In the genomic region with DNA sequence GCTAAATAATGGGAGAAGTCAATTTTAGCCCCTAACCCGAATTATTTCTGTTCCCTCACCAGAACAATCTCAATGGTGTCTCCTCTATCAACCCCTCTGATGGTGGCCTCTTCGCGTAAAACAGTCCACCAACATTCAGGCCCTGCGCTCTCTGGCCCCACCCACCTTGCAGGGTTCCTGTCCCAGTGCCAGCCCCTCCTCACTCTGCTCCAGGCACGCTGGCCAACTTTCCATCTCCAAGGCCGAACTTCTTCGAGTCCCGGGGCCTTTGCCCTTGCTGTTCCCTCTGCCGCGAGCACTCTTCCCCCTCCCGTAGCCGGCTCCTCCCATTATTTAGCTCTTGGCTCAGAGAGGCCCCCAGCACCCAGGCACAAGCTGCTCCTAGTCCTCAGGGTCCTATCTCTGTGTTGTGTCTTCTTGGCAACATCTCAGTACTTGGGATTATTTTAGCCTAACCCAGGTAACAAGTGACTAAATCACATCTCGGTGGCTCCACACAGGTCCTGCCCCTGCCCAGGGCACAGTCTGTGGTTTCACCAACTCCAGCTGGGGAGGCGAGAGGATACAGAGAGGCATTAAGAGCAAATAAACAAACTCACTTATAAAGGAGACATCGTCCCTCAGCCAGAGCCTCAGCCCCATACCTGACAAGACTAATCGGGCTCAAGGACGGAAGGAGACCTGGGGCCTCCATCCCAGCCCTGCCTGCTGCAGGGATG, we compare ENCODE assay signal across 8 cellular contexts. TPM values are rescaled to one million over a fixed set of nuclear protein-coding genes. Genes with fewer than 3 reads are reported as not detected.
DNase-seq lines count a peak whose midpoint lies in the region; ATAC-seq and TF ChIP-seq lines count a peak whose summit lies in the region.

No MANE protein-coding gene starts in this region.

- DNase-seq in GM23338 (ENCODE audit: low spot score) (no peak), adrenal gland (peak; percentile 68 to 87 (median 83)), right atrium auricular region (ENCODE audit: low spot score) (peak; percentile 80), sigmoid colon (peak; percentile 79), NCI-H524 (lab: John Stamatoyannopoulos, UW) (no peak), OCI-M1 (lab: John Stamatoyannopoulos, UW) (no peak), NCI-H2029 (lab: John Stamatoyannopoulos, UW) (no peak)

- no peaks in the 10 kb centered on the region for H3F3A ChIP-seq in GM23338 (replicated peaks; ENCODE audit: low read depth)

- H3K36me3 ChIP-seq in GM23338 (ENCODE audit: insufficient read depth) = no peaks in the 10 kb centered on the region
- no peaks in the 10 kb centered on the region for H3K36me3 ChIP-seq in adrenal gland (replicated peaks in 1 of 2)
- H3K36me3 ChIP-seq in right atrium auricular region = no peaks in the 10 kb centered on the region
- H3K36me3 ChIP-seq in sigmoid colon = no peaks in the 10 kb centered on the region

- no peak for TF ChIP-seq CTCF in GM23338 (conservative IDR thresholded peaks at IDR 0.05; ENCODE audit: low read depth in 2 of 2)
- TF ChIP-seq CTCF in adrenal gland (IDR thresholded peaks at IDR 0.05) = no peak
- no peak for TF ChIP-seq CTCF in right atrium auricular region (IDR thresholded peaks at IDR 0.05)
- no peak for TF ChIP-seq CTCF in sigmoid colon (IDR thresholded peaks at IDR 0.05)

- no peaks in the 10 kb centered on the region for H3K4me1 ChIP-seq in GM23338 (ENCODE audit: insufficient read depth)
- no peaks in the 10 kb centered on the region for H3K4me1 ChIP-seq in adrenal gland (replicated peaks in 1 of 2)
- H3K4me1 ChIP-seq in right atrium auricular region = peaks cover 0 to 12% of the 10 kb centered on the region in 2 donors
- H3K4me1 ChIP-seq in sigmoid colon = peaks cover 0 to 10% (median 7%) of the 10 kb centered on the region in 4 donors

- H3K27ac Mint-ChIP-seq in GM23338 = no peak overlapping the region

- H3K4me2 ChIP-seq in GM23338 = no peak overlapping the region

- H3K27ac ChIP-seq in GM23338 (ENCODE audit: low read depth) = no peak overlapping the region
- peak overlapping the region in 1 of 5 donors; percentile 59 for H3K27ac ChIP-seq in adrenal gland
- H3K27ac ChIP-seq in right atrium auricular region = no peak overlapping the region
- H3K27ac ChIP-seq in sigmoid colon = no peak overlapping the region

- H4K20me1 ChIP-seq in GM23338 (replicated peaks; ENCODE audit: insufficient read depth) = no peaks in the 10 kb centered on the region

- peaks cover 19% of the 10 kb centered on the region for H3K4me1 Mint-ChIP-seq in GM23338

- H3K9me3 ChIP-seq in adrenal gland (replicated peaks in 1 of 3) (no peaks in the 10 kb centered on the region), right atrium auricular region (no peaks in the 10 kb centered on the region), sigmoid colon (no peaks in the 10 kb centered on the region)

- H3K4me3 ChIP-seq in GM23338 = no peak overlapping the region
- H3K4me3 ChIP-seq in adrenal gland = no peak overlapping the region
- H3K4me3 ChIP-seq in right atrium auricular region = peak overlapping the region in 1 of 2 donors; percentile 19
- no peak overlapping the region for H3K4me3 ChIP-seq in sigmoid colon

- H3K9me2 ChIP-seq in GM23338 (ENCODE audit: insufficient read depth) = no peaks in the 10 kb centered on the region

- no peak overlapping the region; the same call in 1 of the 2 replicates for H2AFZ ChIP-seq in GM23338

- TF ChIP-seq EP300 in sigmoid colon (IDR thresholded peaks at IDR 0.05) = no peak

- no peak overlapping the region for H3K4me3 Mint-ChIP-seq in GM23338

- H3K9me3 Mint-ChIP-seq in GM23338 = no peaks in the 10 kb centered on the region

- ATAC-seq in GM23338 (peak; percentile 43), HG03565 (IDR thresholded peaks at IDR 0.05; ENCODE audit: unreplicated experiment) (no peak)

- peaks cover 11% of the 10 kb centered on the region for H3K27me3 Mint-ChIP-seq in GM23338 (ENCODE audit: insufficient read depth, low read depth, poor library complexity)

- intact Hi-C loops in adrenal gland (cut with DNase I) (loop anchor here (5.0 to 10.0 kb wide), 3 partner anchors 192 to 560 kb away; no protein-coding TSS in a partner anchor), sigmoid colon (cut with DNase I) (loop anchor here (1.0 kb wide), 2 partner anchors 359 to 557 kb away; no protein-coding TSS in a partner anchor)

- no peaks in the 10 kb centered on the region for H3K27me3 ChIP-seq in GM23338 (ENCODE audit: insufficient read depth)
- no peaks in the 10 kb centered on the region for H3K27me3 ChIP-seq in adrenal gland
- no peaks in the 10 kb centered on the region for H3K27me3 ChIP-seq in right atrium auricular region
- peaks cover 0 to 7% (median 0%) of the 10 kb centered on the region in 3 donors for H3K27me3 ChIP-seq in sigmoid colon

- TF ChIP-seq POLR2A in adrenal gland (IDR thresholded peaks at IDR 0.05) = no peak
- no peak for TF ChIP-seq POLR2A in sigmoid colon (IDR thresholded peaks at IDR 0.05)

- H3K79me2 ChIP-seq in GM23338 (replicated peaks; ENCODE audit: insufficient read depth) = no peaks in the 10 kb centered on the region

- no peaks in the 10 kb centered on the region for H3K36me3 Mint-ChIP-seq in GM23338 (ENCODE audit: low read depth)

- WGBS in adrenal gland, 4 donors = 38 to 51% (median 48%) methylated on average over 14 to 17 of the region's 17 CpGs
- 46 to 63% methylated on average over 17 of the region's 17 CpGs for WGBS in sigmoid colon, 2 donors

TF ChIP-seq in GM23338, 12 proteins besides CTCF, POLR2A, EP300 and RAD21 (continues in another document):
- TF ChIP-seq JUNB (IDR thresholded peaks at IDR 0.05; ENCODE audit: unreplicated experiment) (no peak), NANOG (IDR thresholded peaks at IDR 0.05; ENCODE audit: borderline replicate concordance) (no peak), ZNF462 (CRISPR knock-in tag; IDR thresholded peaks at IDR 0.05) (no peak), STAT1 (IDR thresholded peaks at IDR 0.05; ENCODE audit: unreplicated experiment) (no peak), EZH2 (IDR thresholded peaks at IDR 0.05; ENCODE audit: low read depth, unreplicated experiment) (no peak), POLR2AphosphoS5 (IDR thresholded peaks at IDR 0.05; ENCODE audit: low read depth) (no peak)

RNA-seq across cellular contexts. Expression of gene IQSEC1, which starts 19.6 kb away (rescaled TPM):
- total RNA-seq in GM23338 (2014; rRNA removed; shearing (Covaris generic)) = 36.2 and 51.9 TPM in 2 replicates
- polyA plus RNA-seq in GM23338 (2016; fragmentation: Nextera tagmentation; extraction: Ambion mirVana) (7.7 and 8.0 TPM in 2 replicates), adrenal gland (10 to 100 TPM; 24.4 to 51.6 (median 35.4) TPM), sigmoid colon (10 to 100 TPM in 1 of 3 donors, 1 to 10 TPM in 2; 2.5 to 20.7 (median 4.2) TPM)
- total RNA-seq in adrenal gland (100 to 1,000 TPM in 4 of 8 donors, 10 to 100 TPM in 4; 72.5 to 133 (median 107) TPM), right atrium auricular region (10 to 100 TPM; 57.5 to 63.9 TPM), sigmoid colon (10 to 100 TPM; 23.9 to 39.1 (median 26.2) TPM)

Comparison
In these comparisons a context has a peak if more than half of its experiments do, and no peak if none do; other contexts are left out.
1. DNase-seq: peak in adrenal gland (7 of 7), right atrium auricular region (single experiment) and sigmoid colon (single experiment); none in GM23338 (single experiment), NCI-H524 (0 of 2), OCI-M1 (single experiment) and NCI-H2029 (single experiment).